8 cellular contexts compared by ENCODE assay signal in the genomic region with DNA sequence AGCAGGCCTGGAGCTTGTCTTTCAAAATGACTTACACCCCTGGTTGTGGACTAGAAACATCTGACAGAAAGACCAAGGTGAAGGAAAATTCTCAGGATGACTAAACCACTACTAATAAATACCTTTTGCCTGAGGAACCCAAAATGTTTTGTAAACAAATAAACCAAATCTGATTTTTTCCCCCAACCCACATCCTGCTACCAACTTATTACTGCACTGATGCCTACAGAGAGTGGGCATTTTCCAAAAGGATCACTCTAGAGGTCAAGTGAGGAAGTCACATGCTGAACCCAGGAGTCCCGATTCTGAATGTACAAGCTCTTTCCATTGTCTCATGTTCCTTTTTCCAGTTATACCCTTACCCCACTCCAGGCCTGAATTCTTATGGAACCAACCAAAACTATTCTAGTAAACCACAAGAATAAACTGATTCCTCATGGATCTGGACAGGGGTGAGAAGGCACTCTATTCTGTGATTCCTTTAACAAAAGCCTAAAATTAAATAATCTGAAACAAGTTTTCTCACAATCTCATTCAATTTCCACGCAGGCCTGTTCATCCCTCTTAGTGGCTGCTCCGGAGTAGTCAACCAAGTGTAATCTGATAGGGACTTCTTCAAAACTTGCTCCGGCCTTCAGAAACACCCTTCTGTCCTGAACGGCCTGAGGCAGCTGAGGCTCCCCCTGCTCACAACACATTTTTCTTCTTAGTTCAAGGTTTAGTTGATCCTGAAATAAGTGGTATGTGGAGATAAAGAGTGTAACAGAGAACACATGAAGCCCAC. TPM values are rescaled to one million over a fixed set of nuclear protein-coding genes. Genes with fewer than 3 reads are reported as not detected.
A peak's percentile ranks its signal among the peaks of the same experiment; 100 is the strongest.
DNase-seq lines count a peak whose midpoint lies in the region; ATAC-seq and TF ChIP-seq lines count a peak whose summit lies in the region.

No MANE protein-coding gene starts in this region.

- no peaks in the 10 kb centered on the region for H3K27me3 Mint-ChIP-seq in stimulated activated naive CD8-positive, alpha-beta T cell treated with anti-CD3 and anti-CD28 coated beads, Interleukin-15, Interleukin-2, amounts not matched to agents 100 ng/mL and 50 ng/mL, for 24 hours

- H3K36me3 ChIP-seq in adrenal gland (replicated peaks in 1 of 2): peaks cover 0 to 29% of the 10 kb centered on the region in 2 donors
- peaks cover 36% of the 10 kb centered on the region for H3K36me3 ChIP-seq in lower lobe of right lung

- no peaks in the 10 kb centered on the region for H3K27me3 ChIP-seq in adrenal gland
- H3K27me3 ChIP-seq in lower lobe of right lung (ENCODE audit: low read depth): no peaks in the 10 kb centered on the region

- no peaks in the 10 kb centered on the region for H3K9me3 ChIP-seq in adrenal gland (replicated peaks in 1 of 3)
- H3K9me3 ChIP-seq in lower lobe of right lung: no peaks in the 10 kb centered on the region

- peak overlapping the region in 2 of 4 donors; percentile 69 to 82 for H3K4me3 ChIP-seq in adrenal gland
- H3K4me3 ChIP-seq in lower lobe of right lung: peak overlapping the region; percentile 86

- peak in 1 of 2 donors; percentile 23 for TF ChIP-seq POLR2A in adrenal gland (IDR thresholded peaks at IDR 0.05)

- H3K27ac ChIP-seq in adrenal gland (peak overlapping the region in 4 of 5 donors; percentile 45 to 95 (median 90)), lower lobe of right lung (peak overlapping the region; percentile 97)

- H3K4me1 ChIP-seq in adrenal gland (replicated peaks in 1 of 2): peaks cover 26 to 34% of the 10 kb centered on the region in 2 donors
- peaks cover 34% of the 10 kb centered on the region for H3K4me1 ChIP-seq in lower lobe of right lung

- TF ChIP-seq CTCF in adrenal gland (IDR thresholded peaks at IDR 0.05): no peak
- TF ChIP-seq CTCF in lower lobe of right lung (IDR thresholded peaks at IDR 0.05): no peak

- peaks cover 48% of the 10 kb centered on the region for H3K4me1 Mint-ChIP-seq in stimulated activated naive CD8-positive, alpha-beta T cell treated with anti-CD3 and anti-CD28 coated beads, Interleukin-15, Interleukin-2, amounts not matched to agents 100 ng/mL and 50 ng/mL, for 24 hours (ENCODE audit: low read depth)

- ATAC-seq in stimulated activated naive CD8-positive, alpha-beta T cell treated with anti-CD3 and anti-CD28 coated beads, Interleukin-15, Interleukin-2, amounts not matched to agents 100 U/mL and 50 U/mL, for 24 hours: no peak
- no peak for ATAC-seq in lower lobe of right lung

- intact Hi-C loops in adrenal gland (cut with DNase I) (no loop called here), lower lobe of right lung (cut with DNase I) (no loop called here)

- 12 to 25% (median 19%) methylated on average over 5 of the region's 5 CpGs for WGBS in adrenal gland, 4 donors

- no peak for DNase-seq in stimulated activated naive CD8-positive, alpha-beta T cell treated with anti-CD3 and anti-CD28 coated beads, Interleukin-15, Interleukin-2, amounts not matched to agents 100 U/mL and 50 U/mL, for 24 hours
- peak in 3 of 7 donors; percentile 21 to 37 (median 29) for DNase-seq in adrenal gland
- DNase-seq in lower lobe of right lung: no peak
- DNase-seq in NCI-H1436 (lab: John Stamatoyannopoulos, UW): no peak
- no peak for DNase-seq in cerebellar nuclear complex (lab: John Stamatoyannopoulos, UW)
- DNase-seq in SIG-M5 (lab: John Stamatoyannopoulos, UW): no peak
- no peak for DNase-seq in cortex of kidney (lab: John Stamatoyannopoulos, UW)

- H3K36me3 Mint-ChIP-seq in stimulated activated naive CD8-positive, alpha-beta T cell treated with anti-CD3 and anti-CD28 coated beads, Interleukin-15, Interleukin-2, amounts not matched to agents 100 ng/mL and 50 ng/mL, for 24 hours (ENCODE audit: low read depth): peaks cover 38% of the 10 kb centered on the region

- H3K4me3 Mint-ChIP-seq in stimulated activated naive CD8-positive, alpha-beta T cell treated with anti-CD3 and anti-CD28 coated beads, Interleukin-15, Interleukin-2, amounts not matched to agents 100 ng/mL and 50 ng/mL, for 24 hours: peak overlapping the region; percentile 91

- peak overlapping the region; percentile 92 for H3K27ac Mint-ChIP-seq in stimulated activated naive CD8-positive, alpha-beta T cell treated with anti-CD3 and anti-CD28 coated beads, Interleukin-15, Interleukin-2, amounts not matched to agents 100 ng/mL and 50 ng/mL, for 24 hours

- no peaks in the 10 kb centered on the region for H3K9me3 Mint-ChIP-seq in stimulated activated naive CD8-positive, alpha-beta T cell treated with anti-CD3 and anti-CD28 coated beads, Interleukin-15, Interleukin-2, amounts not matched to agents 100 ng/mL and 50 ng/mL, for 24 hours

RNA-seq across cellular contexts. Expression of a gene that starts 1.4 kb away (rescaled TPM):
- 10 to 100 TPM; 57.7 to 83.5 (median 67.0) TPM for total RNA-seq in adrenal gland
- 10 to 100 TPM; 30.8 to 56.6 (median 37.6) TPM for polyA plus RNA-seq in adrenal gland
- total RNA-seq in lower lobe of right lung: 66.0 TPM

RNA-seq across cellular contexts. Expression of a gene that starts 21.2 kb away (rescaled TPM):
- total RNA-seq in adrenal gland: 10 to 100 TPM; 37.2 to 82.5 (median 61.6) TPM
- 10 to 100 TPM; 22.6 to 38.0 (median 37.9) TPM for polyA plus RNA-seq in adrenal gland
- total RNA-seq in lower lobe of right lung: 57.6 TPM

RNA-seq across cellular contexts. Expression of a gene that starts 43.7 kb away (rescaled TPM):
- total RNA-seq in adrenal gland (10 to 100 TPM; 27.9 to 38.3 (median 32.8) TPM), lower lobe of right lung (23.7 TPM)
- polyA plus RNA-seq in adrenal gland: 10 to 100 TPM in 1 of 3 donors, 1 to 10 TPM in 2; 7.5 to 18.5 (median 9.5) TPM

RNA-seq across cellular contexts. Expression of a gene that starts 46.7 kb away (rescaled TPM):
- total RNA-seq in adrenal gland (10 to 100 TPM; 18.8 to 41.6 (median 35.0) TPM), lower lobe of right lung (413 TPM)
- 10 to 100 TPM; 11.0 to 61.8 (median 32.3) TPM for polyA plus RNA-seq in adrenal gland
